21 cellular contexts compared by ENCODE assay signal in genomic region chrX:72280210-72280882, GRCh38. TPM values are rescaled to one million over a fixed set of nuclear protein-coding genes. Genes with fewer than 3 reads are reported as not detected.
DNase-seq lines count a peak whose midpoint lies in the region; ATAC-seq and TF ChIP-seq lines count a peak whose summit lies in the region.
"Had no signal": no experiment of that assay in that cellular context is flagged by ENCODE, and none has a peak within 500 bp of the region (broad histone marks: within the 10 kb centered on the region; RNA-seq: fewer than 3 reads in every experiment).

No MANE protein-coding gene starts in this region.

- ATAC-seq in HG03439 (IDR thresholded peaks at IDR 0.05; ENCODE audit: unreplicated experiment): no peak
- ATAC-seq: activated naive CD4-positive, alpha-beta T cell treated with anti-CD3 and anti-CD28 coated beads, Interleukin-2, amount 50 U/mL, for 72 hours had no signal

- peak; percentile 12 for DNase-seq in AG20443 (ENCODE audit: low spot score)
- DNase-seq in HT1080 (ENCODE audit: low read depth): peak; percentile 86
- peak; percentile 84 for DNase-seq in kidney tubule cell (ENCODE audit: low spot score)
- no peak for DNase-seq in T-helper 2 cell
- DNase-seq in NCI-H2171 treated with DMSO at 0.1 percent for 48 hours (lab: John Stamatoyannopoulos, UW): no peak
- DNase-seq in C1 segment of cervical spinal cord (lab: John Stamatoyannopoulos, UW): no peak
- DNase-seq: activated CD4-positive, alpha-beta T cell treated with anti-CD3 and anti-CD28 coated beads, Interleukin-2, amount 50 U/mL, for 48 hours; activated T-cell treated with anti-CD3 and anti-CD28 coated beads, Interleukin-2, amount 50 U/mL, for 24 hours; CD8-positive, alpha-beta memory T cell; GDM1; H9; hippocampal formation; left ventricle myocardium inferior; NCI-H187 treated with DMSO at 0.1 percent for 48 hours; NCI-H524; stimulated activated naive CD4-positive, alpha-beta T cell; uterus had no signal

- H3K27ac ChIP-seq in VCaP: peak overlapping the region; percentile 31; the same call in 1 of the 2 replicates
- H3K27ac ChIP-seq: left ventricle myocardium inferior, uterus had no signal

- TF ChIP-seq CTCF in VCaP (conservative IDR thresholded peaks at IDR 0.05): no peak

RNA-seq across cellular contexts. Expression of gene RPS4X, which starts 3.3 kb away (rescaled TPM):
- total RNA-seq in HT1080 (2014; rRNA removed; shearing (Covaris generic)): 1,087 and 1,109 TPM in 2 replicates
- polyA plus RNA-seq in HT1080 (2015; cell fraction: cytosol; rRNA removed): 1,501 and 1,905 TPM in 2 replicates
- polyA plus RNA-seq in HT1080 (2015; cell fraction: nucleus; rRNA removed): 627 and 820 TPM in 2 replicates

RNA-seq across cellular contexts. Expression of gene CITED1, which starts 25.4 kb away (rescaled TPM):
- 3.2 TPM in 1 of 2 replicates, not detected in the other for total RNA-seq in HT1080 (2014; rRNA removed; shearing (Covaris generic))
- polyA plus RNA-seq in HT1080 (2015; cell fraction: cytosol; rRNA removed): 0.20 TPM in 1 of 2 replicates, not detected in the other
- 0.45 and 0.61 TPM in 2 replicates for polyA plus RNA-seq in HT1080 (2015; cell fraction: nucleus; rRNA removed)
- total RNA-seq: CD8-positive, alpha-beta memory T cell; left ventricle myocardium inferior had no signal
- polyA plus RNA-seq: CD8-positive, alpha-beta memory T cell; fibroblast of lung had no signal

RNA-seq across cellular contexts. Expression of gene ERCC6L, which starts 41.5 kb away (rescaled TPM):
- total RNA-seq in HT1080 (2014; rRNA removed; shearing (Covaris generic)): 10.1 and 10.5 TPM in 2 replicates
- 6.6 and 7.8 TPM in 2 replicates for polyA plus RNA-seq in HT1080 (2015; cell fraction: cytosol; rRNA removed)
- polyA plus RNA-seq in HT1080 (2015; cell fraction: nucleus; rRNA removed): 13.6 and 17.9 TPM in 2 replicates
- total RNA-seq: left ventricle myocardium inferior had no signal

Comparison
In these comparisons a context has a peak if more than half of its experiments do, and no peak if none do; other contexts are left out.
1. DNase-seq: peak in AG20443 (single experiment), HT1080 (single experiment) and kidney tubule cell (single experiment); none in T-helper 2 cell (0 of 5), NCI-H2171 treated with DMSO at 0.1 percent for 48 hours (single experiment) and C1 segment of cervical spinal cord (0 of 14).